25 cellular contexts compared by ENCODE assay signal in the genomic region with DNA sequence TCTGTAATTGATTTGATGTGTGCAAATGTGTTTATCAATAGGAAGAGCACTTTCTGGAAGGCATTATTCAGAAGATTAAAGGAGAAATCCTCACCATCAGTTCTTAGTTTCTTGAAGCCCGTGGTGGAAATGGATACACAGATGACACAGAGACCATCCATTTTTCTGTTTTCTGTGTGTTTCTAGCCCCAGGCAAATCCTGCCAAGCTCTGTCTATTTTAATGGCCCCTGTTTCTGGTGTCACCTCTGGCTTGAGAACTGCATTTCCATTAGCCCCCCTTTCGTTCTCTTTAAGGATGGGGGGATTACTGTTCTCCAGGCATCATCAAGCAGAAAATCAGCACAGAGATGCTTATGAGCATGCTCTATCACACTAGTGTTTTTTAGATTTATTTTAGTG. TPM values are rescaled to one million over a fixed set of nuclear protein-coding genes. Genes with fewer than 3 reads are reported as not detected.
"Had no signal": no experiment of that assay in that cellular context is flagged by ENCODE, and none has a peak within 500 bp of the region (broad histone marks: within the 10 kb centered on the region; RNA-seq: fewer than 3 reads in every experiment).

No MANE protein-coding gene starts in this region.

- H3K4me3 Mint-ChIP-seq: activated CD4-positive, alpha-beta T cell treated with anti-CD3 and anti-CD28 coated beads, Interleukin-2, amount 10 ng/mL, durations not matched to agents 24 days and 14 days; activated CD8-positive, alpha-beta T cell treated with anti-CD3 and anti-CD28 coated beads, Interleukin-2, amount 10 ng/mL, durations not matched to agents 7 days and 5 days; activated naive CD4-positive, alpha-beta T cell treated with anti-CD3 and anti-CD28 coated beads for 36 hours; central memory CD8-positive, alpha-beta T cell had no signal

- DNase-seq: activated CD4-positive, alpha-beta T cell treated with anti-CD3 and anti-CD28 coated beads, Interleukin-2, amount 10 ng/mL, durations not matched to agents 24 days and 14 days; activated CD4-positive, alpha-beta T cell treated with anti-CD3 and anti-CD28 coated beads, Interleukin-2, amount 50 U/mL, for 48 hours; activated CD8-positive, alpha-beta T cell treated with anti-CD3 and anti-CD28 coated beads, Interleukin-2, amount 10 ng/mL, durations not matched to agents 7 days and 5 days; activated gamma-delta T cell treated with Interleukin-2 at 50 U/mL for 16 hours; activated naive CD4-positive, alpha-beta T cell treated with anti-CD3 and anti-CD28 coated beads for 36 hours; amniotic stem cell; aorta; Kasumi-1; KG1; MG63; NCI-H1092; NCI-H1436 treated with DMSO at 0.1 percent for 48 hours; NCI-H1694 treated with DMSO at 0.1 percent for 48 hours; NCI-H2029; NCI-H345; NCI-H524 treated with DMSO at 0.1 percent for 48 hours; PC-3; Peyer's patch; RPMI8226; SHP77 treated with DMSO at 0.1 percent for 48 hours; SW 1271 had no signal

- H3K27ac ChIP-seq: cardiac muscle cell, Peyer's patch, SJSA1 had no signal

- H3K36me3 Mint-ChIP-seq: activated naive CD4-positive, alpha-beta T cell treated with anti-CD3 and anti-CD28 coated beads, Interleukin-2, amount 50 U/mL, for 72 hours had no signal

- H3K27me3 Mint-ChIP-seq: activated CD4-positive, alpha-beta T cell treated with anti-CD3 and anti-CD28 coated beads, Interleukin-2, amount 10 ng/mL, durations not matched to agents 24 days and 14 days had no signal

- H3K9me3 Mint-ChIP-seq: activated CD4-positive, alpha-beta T cell treated with anti-CD3 and anti-CD28 coated beads, Interleukin-2, amount 10 ng/mL, durations not matched to agents 24 days and 14 days; activated naive CD4-positive, alpha-beta T cell treated with anti-CD3 and anti-CD28 coated beads for 36 hours; activated naive CD4-positive, alpha-beta T cell treated with anti-CD3 and anti-CD28 coated beads, Interleukin-2, amount 50 U/mL, for 72 hours; central memory CD8-positive, alpha-beta T cell had no signal

- ATAC-seq: activated CD8-positive, alpha-beta T cell treated with anti-CD3 and anti-CD28 coated beads, Interleukin-2, amount 10 ng/mL, durations not matched to agents 7 days and 5 days; PC-3 had no signal

- H3K9me3 ChIP-seq: MG63, Peyer's patch, SJSA1 had no signal

- H3K4me3 ChIP-seq: cardiac muscle cell, MG63, Peyer's patch, SJSA1 had no signal

- H3K27ac Mint-ChIP-seq: activated CD8-positive, alpha-beta T cell treated with anti-CD3 and anti-CD28 coated beads, Interleukin-2, amount 10 ng/mL, durations not matched to agents 7 days and 5 days had no signal

- H3K36me3 ChIP-seq: cardiac muscle cell, Peyer's patch had no signal

RNA-seq across cellular contexts. Expression of gene DAPK1, which starts 37.3 kb away (rescaled TPM):
- total RNA-seq: PC-3 had no signal
